In the genomic region with DNA sequence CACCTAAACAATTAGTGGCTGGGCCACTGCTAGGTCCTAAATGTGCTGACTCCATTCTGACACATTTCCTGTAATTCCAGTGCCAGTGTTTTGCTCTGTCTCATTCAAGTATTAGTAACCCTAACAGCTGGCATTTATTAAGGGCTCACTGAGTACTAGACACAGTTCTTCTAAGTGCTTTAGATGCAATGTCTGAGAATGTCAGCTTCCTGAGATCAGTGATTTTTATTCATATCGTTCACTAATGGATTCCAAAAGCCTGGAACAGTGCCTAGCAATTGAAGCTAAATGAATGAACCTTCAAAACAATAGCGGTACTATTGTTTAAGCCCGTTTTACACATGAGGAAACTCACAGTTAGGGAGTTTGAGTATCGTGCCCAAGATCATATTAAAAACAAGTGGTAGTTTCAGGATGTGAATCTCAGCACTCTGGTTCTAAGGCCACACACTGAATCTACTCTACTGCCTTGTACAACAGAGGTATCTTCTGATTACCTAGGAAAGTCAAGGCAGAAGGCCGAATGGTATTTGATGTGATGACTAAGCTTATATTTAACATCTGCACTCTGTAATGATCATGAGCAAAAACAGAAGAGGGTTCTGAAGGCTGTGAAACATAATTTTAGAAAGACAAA, we compare ENCODE assay signal across 1 cellular context.
TF ChIP-seq lines count a peak whose summit lies in the region.

No MANE protein-coding gene starts in this region.

TF ChIP-seq in GM23338, 12 proteins besides CTCF, POLR2A, EP300 and RAD21 (continued from another document):
- TF ChIP-seq, protein P1, sequence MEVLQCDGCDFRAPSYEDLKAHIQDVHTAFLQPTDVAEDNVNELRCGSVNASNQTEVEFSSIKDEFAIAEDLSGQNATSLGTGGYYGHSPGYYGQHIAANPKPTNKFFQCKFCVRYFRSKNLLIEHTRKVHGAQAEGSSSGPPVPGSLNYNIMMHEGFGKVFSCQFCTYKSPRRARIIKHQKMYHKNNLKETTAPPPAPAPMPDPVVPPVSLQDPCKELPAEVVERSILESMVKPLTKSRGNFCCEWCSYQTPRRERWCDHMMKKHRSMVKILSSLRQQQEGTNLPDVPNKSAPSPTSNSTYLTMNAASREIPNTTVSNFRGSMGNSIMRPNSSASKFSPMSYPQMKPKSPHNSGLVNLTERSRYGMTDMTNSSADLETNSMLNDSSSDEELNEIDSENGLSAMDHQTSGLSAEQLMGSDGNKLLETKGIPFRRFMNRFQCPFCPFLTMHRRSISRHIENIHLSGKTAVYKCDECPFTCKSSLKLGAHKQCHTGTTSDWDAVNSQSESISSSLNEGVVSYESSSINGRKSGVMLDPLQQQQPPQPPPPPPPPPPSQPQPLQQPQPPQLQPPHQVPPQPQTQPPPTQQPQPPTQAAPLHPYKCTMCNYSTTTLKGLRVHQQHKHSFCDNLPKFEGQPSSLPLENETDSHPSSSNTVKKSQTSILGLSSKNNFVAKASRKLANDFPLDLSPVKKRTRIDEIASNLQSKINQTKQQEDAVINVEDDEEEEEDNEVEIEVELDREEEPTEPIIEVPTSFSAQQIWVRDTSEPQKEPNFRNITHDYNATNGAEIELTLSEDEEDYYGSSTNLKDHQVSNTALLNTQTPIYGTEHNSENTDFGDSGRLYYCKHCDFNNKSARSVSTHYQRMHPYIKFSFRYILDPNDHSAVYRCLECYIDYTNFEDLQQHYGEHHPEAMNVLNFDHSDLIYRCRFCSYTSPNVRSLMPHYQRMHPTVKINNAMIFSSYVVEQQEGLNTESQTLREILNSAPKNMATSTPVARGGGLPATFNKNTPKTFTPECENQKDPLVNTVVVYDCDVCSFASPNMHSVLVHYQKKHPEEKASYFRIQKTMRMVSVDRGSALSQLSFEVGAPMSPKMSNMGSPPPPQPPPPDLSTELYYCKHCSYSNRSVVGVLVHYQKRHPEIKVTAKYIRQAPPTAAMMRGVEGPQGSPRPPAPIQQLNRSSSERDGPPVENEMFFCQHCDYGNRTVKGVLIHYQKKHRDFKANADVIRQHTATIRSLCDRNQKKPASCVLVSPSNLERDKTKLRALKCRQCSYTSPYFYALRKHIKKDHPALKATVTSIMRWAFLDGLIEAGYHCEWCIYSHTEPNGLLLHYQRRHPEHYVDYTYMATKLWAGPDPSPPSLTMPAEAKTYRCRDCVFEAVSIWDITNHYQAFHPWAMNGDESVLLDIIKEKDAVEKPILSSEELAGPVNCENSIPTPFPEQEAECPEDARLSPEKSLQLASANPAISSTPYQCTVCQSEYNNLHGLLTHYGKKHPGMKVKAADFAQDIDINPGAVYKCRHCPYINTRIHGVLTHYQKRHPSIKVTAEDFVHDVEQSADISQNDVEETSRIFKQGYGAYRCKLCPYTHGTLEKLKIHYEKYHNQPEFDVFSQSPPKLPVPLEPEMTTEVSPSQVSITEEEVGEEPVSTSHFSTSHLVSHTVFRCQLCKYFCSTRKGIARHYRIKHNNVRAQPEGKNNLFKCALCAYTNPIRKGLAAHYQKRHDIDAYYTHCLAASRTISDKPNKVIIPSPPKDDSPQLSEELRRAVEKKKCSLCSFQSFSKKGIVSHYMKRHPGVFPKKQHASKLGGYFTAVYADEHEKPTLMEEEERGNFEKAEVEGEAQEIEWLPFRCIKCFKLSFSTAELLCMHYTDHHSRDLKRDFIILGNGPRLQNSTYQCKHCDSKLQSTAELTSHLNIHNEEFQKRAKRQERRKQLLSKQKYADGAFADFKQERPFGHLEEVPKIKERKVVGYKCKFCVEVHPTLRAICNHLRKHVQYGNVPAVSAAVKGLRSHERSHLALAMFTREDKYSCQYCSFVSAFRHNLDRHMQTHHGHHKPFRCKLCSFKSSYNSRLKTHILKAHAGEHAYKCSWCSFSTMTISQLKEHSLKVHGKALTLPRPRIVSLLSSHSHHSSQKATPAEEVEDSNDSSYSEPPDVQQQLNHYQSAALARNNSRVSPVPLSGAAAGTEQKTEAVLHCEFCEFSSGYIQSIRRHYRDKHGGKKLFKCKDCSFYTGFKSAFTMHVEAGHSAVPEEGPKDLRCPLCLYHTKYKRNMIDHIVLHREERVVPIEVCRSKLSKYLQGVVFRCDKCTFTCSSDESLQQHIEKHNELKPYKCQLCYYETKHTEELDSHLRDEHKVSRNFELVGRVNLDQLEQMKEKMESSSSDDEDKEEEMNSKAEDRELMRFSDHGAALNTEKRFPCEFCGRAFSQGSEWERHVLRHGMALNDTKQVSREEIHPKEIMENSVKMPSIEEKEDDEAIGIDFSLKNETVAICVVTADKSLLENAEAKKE (CRISPR knock-in tag; IDR thresholded peaks at IDR 0.05) = no peak
